ENCODE assay signal across 1 cellular context in the genomic region with DNA sequence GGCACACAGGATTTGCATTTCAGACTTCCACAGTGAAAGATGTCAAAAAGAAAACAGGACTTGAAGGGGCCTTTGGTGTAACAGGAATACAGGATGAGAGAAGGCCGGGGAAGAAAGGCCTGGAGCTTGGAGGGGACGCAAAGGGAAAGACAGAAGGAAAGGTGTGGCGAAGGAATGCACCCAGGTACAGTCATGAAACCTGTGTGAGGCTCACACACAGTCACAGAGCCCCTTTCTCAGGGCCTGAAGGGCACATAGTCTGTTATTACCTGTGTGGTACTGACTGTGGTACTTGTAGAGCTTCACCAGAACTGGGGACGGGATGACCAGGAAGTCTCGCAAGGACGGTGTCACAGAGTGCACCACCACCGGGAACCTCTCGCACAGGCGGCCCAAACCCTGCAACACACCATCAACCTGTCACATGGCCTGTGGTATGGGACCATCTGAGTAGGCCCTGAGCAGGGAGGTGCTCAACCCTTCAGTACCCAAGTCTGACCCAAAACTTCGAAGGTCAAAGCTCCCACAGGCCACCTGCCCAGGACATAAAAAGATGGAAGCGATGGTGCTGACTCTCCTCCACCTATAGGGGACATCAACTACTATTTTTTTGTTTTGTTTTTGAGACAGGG.
TF ChIP-seq lines count a peak whose summit lies in the region.

No MANE protein-coding gene starts in this region.

TF ChIP-seq in K562, 482 proteins besides CTCF, POLR2A, EP300 and RAD21 (continued from another document and continues in another):
- TF ChIP-seq CTCFL (IDR thresholded peaks at IDR 0.05; ENCODE audit: borderline replicate concordance, insufficient read depth, low read depth, low read length, poor library complexity, severe bottlenecking) (no peak), POLR3G (IDR thresholded peaks at IDR 0.05; ENCODE audit: extremely low read depth, insufficient read length, insufficient replicate concordance) (no peak), SIRT6 (IDR thresholded peaks at IDR 0.05; ENCODE audit: low read depth, low read length) (no peak), TCF7 (IDR thresholded peaks at IDR 0.05; ENCODE audit: borderline replicate concordance) (no peak), SMAD3 (CRISPR knock-in tag; conservative IDR thresholded peaks at IDR 0.05) (no peak), C11orf30 (IDR thresholded peaks at IDR 0.05; ENCODE audit: low read depth) (no peak), ZNF407 (IDR thresholded peaks at IDR 0.05; ENCODE audit: low read depth) (no peak), ZNF695 (CRISPR knock-in tag; IDR thresholded peaks at IDR 0.05) (no peak), RUNX1 (IDR thresholded peaks at IDR 0.05; ENCODE audit: low read depth) (no peak), MYBL2 (IDR thresholded peaks at IDR 0.05; ENCODE audit: low read depth) (no peak), MYBL2 (CRISPR knock-in tag; IDR thresholded peaks at IDR 0.05; ENCODE audit: borderline replicate concordance) (0 out of 2 replicates have a peak, but pooled peaks have one; percentile 43), CHCHD3 (CRISPR knock-in tag; IDR thresholded peaks at IDR 0.05) (0 out of 2 replicates have a peak, but pooled peaks have one; percentile 11), ZNF277 (CRISPR knock-in tag; IDR thresholded peaks at IDR 0.05; ENCODE audit: borderline replicate concordance) (0 out of 2 replicates have a peak, but pooled peaks have one; percentile 53), BRCA1 (IDR thresholded peaks at IDR 0.05) (no peak), BRCA1 (CRISPR knock-in tag; IDR thresholded peaks at IDR 0.05) (0 out of 2 replicates have a peak, but pooled peaks have one; percentile 85), CSDE1 (IDR thresholded peaks at IDR 0.05) (no peak), DACH1 (IDR thresholded peaks at IDR 0.05; ENCODE audit: partially characterized antibody) (no peak), POLR2G (IDR thresholded peaks at IDR 0.05; ENCODE audit: low read depth, low read length) (no peak), U2AF1 (optimal IDR thresholded peaks at IDR 0.05; ENCODE audit: low read depth, low read length) (no peak), HMGXB4 (CRISPR knock-in tag; IDR thresholded peaks at IDR 0.05) (no peak), ZNF212 (CRISPR knock-in tag; IDR thresholded peaks at IDR 0.05) (no peak), TAF1 (IDR thresholded peaks at IDR 0.05; ENCODE audit: control insufficient read depth, extremely low read depth, insufficient read depth, low read length, severe bottlenecking) (no peak), U2AF2 (optimal IDR thresholded peaks at IDR 0.05; ENCODE audit: low read depth, low read length) (no peak), SIX5 (IDR thresholded peaks at IDR 0.05; ENCODE audit: borderline replicate concordance in 1 of 2, insufficient read depth in 1 of 2, low read depth in 1 of 2, low read length in 2 of 2) (0 out of 4 replicates have a peak, but pooled peaks of 1 of the 2 experiments have one; percentile 3), FUS (optimal IDR thresholded peaks at IDR 0.05; ENCODE audit: low read depth, low read length) (no peak), OTX1 (CRISPR knock-in tag; IDR thresholded peaks at IDR 0.05) (no peak), GABPB2 (CRISPR knock-in tag; conservative IDR thresholded peaks at IDR 0.05) (no peak), CEBPB (tag; IDR thresholded peaks at IDR 0.05) (no peak), ZKSCAN3 (CRISPR knock-in tag; IDR thresholded peaks at IDR 0.05) (no peak), ZBTB33 (CRISPR knock-in tag; IDR thresholded peaks at IDR 0.05) (no peak), CHD1 (IDR thresholded peaks at IDR 0.05; ENCODE audit: low read length) (no peak), ZNF717 (CRISPR knock-in tag; IDR thresholded peaks at IDR 0.05) (no peak), NCOA2 (IDR thresholded peaks at IDR 0.05; ENCODE audit: partially characterized antibody in 2 of 2) (no peak), ZNF23 (CRISPR knock-in tag; IDR thresholded peaks at IDR 0.05) (no peak), MAX (CRISPR knock-in tag; IDR thresholded peaks at IDR 0.05) (peak; percentile 16; the same call in 1 of the 2 replicates), ZNF431 (CRISPR knock-in tag; IDR thresholded peaks at IDR 0.05) (no peak), ZZZ3 (IDR thresholded peaks at IDR 0.05) (no peak)
- TF ChIP-seq, protein P1, sequence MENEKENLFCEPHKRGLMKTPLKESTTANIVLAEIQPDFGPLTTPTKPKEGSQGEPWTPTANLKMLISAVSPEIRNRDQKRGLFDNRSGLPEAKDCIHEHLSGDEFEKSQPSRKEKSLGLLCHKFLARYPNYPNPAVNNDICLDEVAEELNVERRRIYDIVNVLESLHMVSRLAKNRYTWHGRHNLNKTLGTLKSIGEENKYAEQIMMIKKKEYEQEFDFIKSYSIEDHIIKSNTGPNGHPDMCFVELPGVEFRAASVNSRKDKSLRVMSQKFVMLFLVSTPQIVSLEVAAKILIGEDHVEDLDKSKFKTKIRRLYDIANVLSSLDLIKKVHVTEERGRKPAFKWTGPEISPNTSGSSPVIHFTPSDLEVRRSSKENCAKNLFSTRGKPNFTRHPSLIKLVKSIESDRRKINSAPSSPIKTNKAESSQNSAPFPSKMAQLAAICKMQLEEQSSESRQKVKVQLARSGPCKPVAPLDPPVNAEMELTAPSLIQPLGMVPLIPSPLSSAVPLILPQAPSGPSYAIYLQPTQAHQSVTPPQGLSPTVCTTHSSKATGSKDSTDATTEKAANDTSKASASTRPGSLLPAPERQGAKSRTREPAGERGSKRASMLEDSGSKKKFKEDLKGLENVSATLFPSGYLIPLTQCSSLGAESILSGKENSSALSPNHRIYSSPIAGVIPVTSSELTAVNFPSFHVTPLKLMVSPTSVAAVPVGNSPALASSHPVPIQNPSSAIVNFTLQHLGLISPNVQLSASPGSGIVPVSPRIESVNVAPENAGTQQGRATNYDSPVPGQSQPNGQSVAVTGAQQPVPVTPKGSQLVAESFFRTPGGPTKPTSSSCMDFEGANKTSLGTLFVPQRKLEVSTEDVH (IDR thresholded peaks at IDR 0.05; ENCODE audit: low read depth, partially characterized antibody) = no peak
- TF ChIP-seq, protein P2, sequence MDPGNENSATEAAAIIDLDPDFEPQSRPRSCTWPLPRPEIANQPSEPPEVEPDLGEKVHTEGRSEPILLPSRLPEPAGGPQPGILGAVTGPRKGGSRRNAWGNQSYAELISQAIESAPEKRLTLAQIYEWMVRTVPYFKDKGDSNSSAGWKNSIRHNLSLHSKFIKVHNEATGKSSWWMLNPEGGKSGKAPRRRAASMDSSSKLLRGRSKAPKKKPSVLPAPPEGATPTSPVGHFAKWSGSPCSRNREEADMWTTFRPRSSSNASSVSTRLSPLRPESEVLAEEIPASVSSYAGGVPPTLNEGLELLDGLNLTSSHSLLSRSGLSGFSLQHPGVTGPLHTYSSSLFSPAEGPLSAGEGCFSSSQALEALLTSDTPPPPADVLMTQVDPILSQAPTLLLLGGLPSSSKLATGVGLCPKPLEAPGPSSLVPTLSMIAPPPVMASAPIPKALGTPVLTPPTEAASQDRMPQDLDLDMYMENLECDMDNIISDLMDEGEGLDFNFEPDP (CRISPR knock-in tag; IDR thresholded peaks at IDR 0.05) = no peak
